Comparison of ENCODE assay signal across 29 cellular contexts in genomic region chr21:26091480-26092018, GRCh38.
DNase-seq lines count a peak whose midpoint lies in the region; ATAC-seq, FAIRE-seq and TF ChIP-seq lines count a peak whose summit lies in the region.
"Had no signal": no experiment of that assay in that cellular context is flagged by ENCODE, and none has a peak within 500 bp of the region (broad histone marks: within the 10 kb centered on the region; RNA-seq: fewer than 3 reads in every experiment).

No MANE protein-coding gene starts in this region.

- H2AFZ ChIP-seq in SK-N-SH (ENCODE audit: low read depth), result no peak overlapping the region

- no peaks in the 10 kb centered on the region for H3K36me3 Mint-ChIP-seq in memory B cell

- TF ChIP-seq EP300 in SK-N-SH (IDR thresholded peaks at IDR 0.05; ENCODE audit: borderline replicate concordance in 1 of 2, low read depth in 1 of 2, low read length in 1 of 2), result no peak

- no peak overlapping the region for H3K27ac ChIP-seq in SK-N-SH (ENCODE audit: low read depth in 2 of 2, low read length in 1 of 2)
- H3K27ac ChIP-seq: 22Rv1, pancreas, stomach, tibial artery had no signal

- no peaks in the 10 kb centered on the region for H3K9me3 ChIP-seq in SK-N-SH
- H3K9me3 ChIP-seq: pancreas, stomach, tibial artery had no signal

- no peaks in the 10 kb centered on the region for H3F3A ChIP-seq in SK-N-SH (replicated peaks; ENCODE audit: insufficient read depth)

- DNase-seq in SK-N-SH (no peak), choroid plexus epithelial cell (ENCODE audit: low read depth) (no peak), memory B cell (ENCODE audit: low spot score in 2 of 2) (no peak), HTR-8/SVneo (ENCODE audit: insufficient read length, low spot score) (no peak)
- DNase-seq in stimulated activated CD4-positive, alpha-beta T cell treated with anti-CD3 and anti-CD28 coated beads, Interleukin-4, amount 100 ng/mL, for 4 hours, result no peak
- DNase-seq in activated CD4-positive, CD25-positive, alpha-beta regulatory T cell (lab: John Stamatoyannopoulos, UW), result no peak
- no peak for DNase-seq in central memory CD4-positive, alpha-beta T cell
- DNase-seq: activated CD4-positive, alpha-beta memory T cell treated with anti-CD3 and anti-CD28 coated beads for 36 hours; CD4-positive, alpha-beta memory T cell; cerebellar nuclear complex; DMS53; GF-D8; hypothalamus; left ventricle myocardium superior; midbrain; naive thymus-derived CD8-positive, alpha-beta T cell; NCI-H1417; NCI-H446 treated with DMSO at 0.1 percent for 48 hours; pancreas; right cardiac atrium; stomach; T1000; tibial artery had no signal

- no peak overlapping the region for H3K4me3 Mint-ChIP-seq in memory B cell
- H3K4me3 Mint-ChIP-seq: activated CD4-positive, alpha-beta memory T cell treated with anti-CD3 and anti-CD28 coated beads for 36 hours; activated naive CD8-positive, alpha-beta T cell; CD4-positive, alpha-beta memory T cell; naive thymus-derived CD8-positive, alpha-beta T cell had no signal

- TF ChIP-seq CTCF in SK-N-SH (IDR thresholded peaks at IDR 0.05), result peak; percentile 37
- peak; percentile 28 for TF ChIP-seq CTCF in choroid plexus epithelial cell (conservative IDR thresholded peaks at IDR 0.05; ENCODE audit: low read depth, low read length)

- TF ChIP-seq RAD21 in SK-N-SH (IDR thresholded peaks at IDR 0.05; ENCODE audit: low read length), result no peak

- POLR2A ChIA-PET in SK-N-SH (lab: Yijun Ruan, JAX), result no interaction called here

- H3K4me2 ChIP-seq in SK-N-SH, result no peak overlapping the region

- ATAC-seq in SK-N-SH treated with all-trans-retinoic acid at 6 μM for 48 hours, result no peak
- ATAC-seq in memory B cell (ENCODE audit: low read depth), result no peak
- ATAC-seq: K562; left ventricle myocardium superior; naive thymus-derived CD8-positive, alpha-beta T cell; pancreas; right cardiac atrium; Right ventricle myocardium inferior had no signal

- peaks cover 0 to 5% of the 10 kb centered on the region in 2 experiments; a peak in 1 of 4 replicates for H3K4me1 ChIP-seq in SK-N-SH (ENCODE audit: control insufficient read depth in 1 of 2, insufficient read depth in 2 of 2, low read depth in 1 of 2, low read length in 1 of 2)
- H3K4me1 ChIP-seq: pancreas, tibial artery had no signal

- peaks cover 12% of the 10 kb centered on the region for H3K4me1 Mint-ChIP-seq in memory B cell

- FAIRE-seq in HTR-8/SVneo (lab: Jason Lieb, UNC), result no peak
- FAIRE-seq: H54, K562, pancreas had no signal

- peak overlapping the region; percentile 5 for H3K27ac Mint-ChIP-seq in memory B cell
- H3K27ac Mint-ChIP-seq: activated CD4-positive, alpha-beta memory T cell treated with anti-CD3 and anti-CD28 coated beads for 36 hours; activated naive CD8-positive, alpha-beta T cell; CD4-positive, alpha-beta memory T cell; naive thymus-derived CD8-positive, alpha-beta T cell had no signal

- no peak overlapping the region for H3K9ac ChIP-seq in SK-N-SH

- CTCF ChIA-PET in SK-N-SH (lab: Yijun Ruan, JAX), result interaction anchor here (1.4 kb wide), 1 partner anchor 80 kb away, joined by 3 read pairs; no protein-coding TSS in a partner anchor

- H3K79me2 ChIP-seq in SK-N-SH (ENCODE audit: insufficient read depth), result peaks cover 55% of the 10 kb centered on the region

- 89% methylated on average over 5 of the region's 5 CpGs for WGBS in SK-N-SH (ENCODE audit: low lambda C conversion rate)

- no peaks in the 10 kb centered on the region for H3K9me2 ChIP-seq in SK-N-SH

- peaks cover 6% of the 10 kb centered on the region; the same call in 1 of the 2 replicates for H4K20me1 ChIP-seq in SK-N-SH (ENCODE audit: insufficient read depth)

- H3K27me3 Mint-ChIP-seq in memory B cell, result no peaks in the 10 kb centered on the region
- H3K27me3 Mint-ChIP-seq: activated CD4-positive, alpha-beta memory T cell treated with anti-CD3 and anti-CD28 coated beads for 36 hours; activated naive CD8-positive, alpha-beta T cell; CD4-positive, alpha-beta memory T cell; naive thymus-derived CD8-positive, alpha-beta T cell had no signal

- H3K4me3 ChIP-seq in SK-N-SH (ENCODE audit: low read depth in 2 of 2, low read length in 1 of 2) (no peak overlapping the region), choroid plexus epithelial cell (ENCODE audit: low read depth, low read length) (no peak overlapping the region)
- H3K4me3 ChIP-seq: K562, pancreas, stomach, tibial artery had no signal

- peaks cover 8 to 25% of the 10 kb centered on the region in 2 experiments for H3K36me3 ChIP-seq in SK-N-SH (replicated peaks in 1 of 2; ENCODE audit: control insufficient read depth in 1 of 2, insufficient read depth in 2 of 2, low read length in 1 of 2)
- H3K36me3 ChIP-seq: pancreas had no signal

- H3K27me3 ChIP-seq in SK-N-SH (ENCODE audit: insufficient read depth), result no peaks in the 10 kb centered on the region
- H3K27me3 ChIP-seq: pancreas, stomach, tibial artery had no signal

- no peaks in the 10 kb centered on the region for H3K9me3 Mint-ChIP-seq in memory B cell
- H3K9me3 Mint-ChIP-seq: activated CD4-positive, alpha-beta memory T cell treated with anti-CD3 and anti-CD28 coated beads for 36 hours; naive thymus-derived CD8-positive, alpha-beta T cell had no signal

TF ChIP-seq in SK-N-SH, 30 proteins besides CTCF, POLR2A, EP300 and RAD21:
- TF ChIP-seq TAF1 (IDR thresholded peaks at IDR 0.05; ENCODE audit: borderline replicate concordance, low read depth, low read length) (no peak), NFIC (IDR thresholded peaks at IDR 0.05; ENCODE audit: borderline replicate concordance) (no peak), FOSL2 (IDR thresholded peaks at IDR 0.05; ENCODE audit: borderline replicate concordance, low read depth) (no peak), FOXM1 (IDR thresholded peaks at IDR 0.05; ENCODE audit: low read depth) (no peak), JUND (IDR thresholded peaks at IDR 0.05) (no peak), MAX (IDR thresholded peaks at IDR 0.05; ENCODE audit: low read depth) (no peak), USF1 (IDR thresholded peaks at IDR 0.05; ENCODE audit: borderline replicate concordance, low read depth) (no peak), TCF12 (IDR thresholded peaks at IDR 0.05) (no peak), SMC3 (IDR thresholded peaks at IDR 0.05; ENCODE audit: low read depth, low read length) (no peak), CHD2 (IDR thresholded peaks at IDR 0.05; ENCODE audit: low read length, partially characterized antibody) (no peak)
- TF ChIP-seq, protein P1, sequence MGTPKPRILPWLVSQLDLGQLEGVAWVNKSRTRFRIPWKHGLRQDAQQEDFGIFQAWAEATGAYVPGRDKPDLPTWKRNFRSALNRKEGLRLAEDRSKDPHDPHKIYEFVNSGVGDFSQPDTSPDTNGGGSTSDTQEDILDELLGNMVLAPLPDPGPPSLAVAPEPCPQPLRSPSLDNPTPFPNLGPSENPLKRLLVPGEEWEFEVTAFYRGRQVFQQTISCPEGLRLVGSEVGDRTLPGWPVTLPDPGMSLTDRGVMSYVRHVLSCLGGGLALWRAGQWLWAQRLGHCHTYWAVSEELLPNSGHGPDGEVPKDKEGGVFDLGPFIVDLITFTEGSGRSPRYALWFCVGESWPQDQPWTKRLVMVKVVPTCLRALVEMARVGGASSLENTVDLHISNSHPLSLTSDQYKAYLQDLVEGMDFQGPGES (IDR thresholded peaks at IDR 0.05; ENCODE audit: low read depth, low read length), result no peak

TF ChIP-seq in SK-N-SH treated with all-trans-retinoic acid at 6 μM for 48 hours, 23 proteins besides CTCF, POLR2A, EP300 and RAD21:
- TF ChIP-seq ESRRG (CRISPR knock-in tag; IDR thresholded peaks at IDR 0.05), result no peak
- no peak for TF ChIP-seq ZNF8 (CRISPR knock-in tag; IDR thresholded peaks at IDR 0.05)
- no peak for TF ChIP-seq CSDC2 (CRISPR knock-in tag; IDR thresholded peaks at IDR 0.05)
- TF ChIP-seq, protein P2, sequence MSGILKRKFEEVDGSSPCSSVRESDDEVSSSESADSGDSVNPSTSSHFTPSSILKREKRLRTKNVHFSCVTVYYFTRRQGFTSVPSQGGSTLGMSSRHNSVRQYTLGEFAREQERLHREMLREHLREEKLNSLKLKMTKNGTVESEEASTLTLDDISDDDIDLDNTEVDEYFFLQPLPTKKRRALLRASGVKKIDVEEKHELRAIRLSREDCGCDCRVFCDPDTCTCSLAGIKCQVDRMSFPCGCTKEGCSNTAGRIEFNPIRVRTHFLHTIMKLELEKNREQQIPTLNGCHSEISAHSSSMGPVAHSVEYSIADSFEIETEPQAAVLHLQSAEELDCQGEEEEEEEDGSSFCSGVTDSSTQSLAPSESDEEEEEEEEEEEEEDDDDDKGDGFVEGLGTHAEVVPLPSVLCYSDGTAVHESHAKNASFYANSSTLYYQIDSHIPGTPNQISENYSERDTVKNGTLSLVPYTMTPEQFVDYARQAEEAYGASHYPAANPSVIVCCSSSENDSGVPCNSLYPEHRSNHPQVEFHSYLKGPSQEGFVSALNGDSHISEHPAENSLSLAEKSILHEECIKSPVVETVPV (CRISPR knock-in tag; IDR thresholded peaks at IDR 0.05), result no peak
- TF ChIP-seq ZNF565 (CRISPR knock-in tag; conservative IDR thresholded peaks at IDR 0.05; ENCODE audit: low read depth), result no peak
- no peak for TF ChIP-seq ZC3H10 (CRISPR knock-in tag; IDR thresholded peaks at IDR 0.05)
